In genomic region chr3:71070497-71071465, GRCh38 we compare ENCODE assay signal across 12 cellular contexts.
A peak's percentile ranks its signal among the peaks of the same experiment; 100 is the strongest.
DNase-seq lines count a peak whose midpoint lies in the region; ATAC-seq and TF ChIP-seq lines count a peak whose summit lies in the region.
"Had no signal": no experiment of that assay in that cellular context is flagged by ENCODE, and none has a peak within 500 bp of the region (broad histone marks: within the 10 kb centered on the region; RNA-seq: fewer than 3 reads in every experiment).

No MANE protein-coding gene starts in this region.

- WGBS in ovary, 3 donors = 33 to 54% (median 39%) methylated on average over 20 of the region's 20 CpGs
- WGBS in lower leg skin, 2 donors = 84 to 85% methylated on average over 20 of the region's 20 CpGs

- H3K4me3 Mint-ChIP-seq in CD4-positive, alpha-beta memory T cell = no peak overlapping the region
- peak overlapping the region; percentile 19 for H3K4me3 Mint-ChIP-seq in activated CD8-positive, alpha-beta T cell treated with anti-CD3 and anti-CD28 coated beads for 36 hours

- H3K36me3 Mint-ChIP-seq in CD4-positive, alpha-beta memory T cell = peaks cover 3 to 18% of the 10 kb centered on the region in 2 donors
- H3K36me3 Mint-ChIP-seq in activated CD8-positive, alpha-beta T cell treated with anti-CD3 and anti-CD28 coated beads for 36 hours (ENCODE audit: low read depth) = peaks cover 34% of the 10 kb centered on the region

- no peaks in the 10 kb centered on the region for H3K27me3 Mint-ChIP-seq in CD4-positive, alpha-beta memory T cell
- no peaks in the 10 kb centered on the region for H3K27me3 Mint-ChIP-seq in activated CD8-positive, alpha-beta T cell treated with anti-CD3 and anti-CD28 coated beads for 36 hours

- ATAC-seq in activated CD8-positive, alpha-beta T cell treated with anti-CD3 and anti-CD28 coated beads for 36 hours = no peak
- ATAC-seq in GM19035 (IDR thresholded peaks at IDR 0.05; ENCODE audit: unreplicated experiment) = no peak

- no peak for TF ChIP-seq CTCF in activated CD8-positive, alpha-beta T cell treated with anti-CD3 and anti-CD28 coated beads for 36 hours (IDR thresholded peaks at IDR 0.05)
- no peak for TF ChIP-seq CTCF in fibroblast of the aortic adventitia (IDR thresholded peaks at IDR 0.05; ENCODE audit: insufficient read depth, low read length)
- TF ChIP-seq CTCF in ovary (IDR thresholded peaks at IDR 0.05) = no peak
- no peak for TF ChIP-seq CTCF in lower leg skin (IDR thresholded peaks at IDR 0.05)

- H3K9me3 ChIP-seq in CD4-positive, alpha-beta memory T cell (ENCODE audit: control insufficient read depth in 1 of 2, low read length in 2 of 2) = no peaks in the 10 kb centered on the region
- H3K9me3 ChIP-seq in ovary = no peaks in the 10 kb centered on the region

- POLR2A ChIA-PET in CD4-positive, alpha-beta memory T cell (lab: Charles Lee; ENCODE audit: partially characterized antibody) = interaction anchor here (1.3 to 3.6 kb wide), 4 partner anchors 11 to 81 kb away, joined by 4 to 18 read pairs (median 6); no protein-coding TSS in a partner anchor
- POLR2A ChIA-PET in activated CD8-positive, alpha-beta T cell treated with anti-CD3 and anti-CD28 coated beads for 36 hours (lab: Charles Lee) = interaction anchor here (0.6 to 1.2 kb wide), 4 partner anchors 11 to 58 kb away, joined by 3 to 4 read pairs (median 3); no protein-coding TSS in a partner anchor

- no peaks in the 10 kb centered on the region for H3K9me3 Mint-ChIP-seq in CD4-positive, alpha-beta memory T cell
- H3K9me3 Mint-ChIP-seq in activated CD8-positive, alpha-beta T cell treated with anti-CD3 and anti-CD28 coated beads for 36 hours = no peaks in the 10 kb centered on the region

- TF ChIP-seq EP300 in ovary (IDR thresholded peaks at IDR 0.05) = no peak

- peaks cover 68% of the 10 kb centered on the region for H3K4me1 ChIP-seq in CD4-positive, alpha-beta memory T cell (ENCODE audit: insufficient read depth, low read length)
- peaks cover 23% of the 10 kb centered on the region for H3K4me1 ChIP-seq in ovary (ENCODE audit: insufficient read depth)

- H3K27me3 ChIP-seq in CD4-positive, alpha-beta memory T cell (ENCODE audit: insufficient read depth, low read length) = no peaks in the 10 kb centered on the region
- no peaks in the 10 kb centered on the region for H3K27me3 ChIP-seq in ovary

- peaks cover 6% of the 10 kb centered on the region for H3K36me3 ChIP-seq in CD4-positive, alpha-beta memory T cell (ENCODE audit: insufficient read depth, low read length)
- H3K36me3 ChIP-seq in ovary = no peaks in the 10 kb centered on the region

- TF ChIP-seq POLR2A in ovary (IDR thresholded peaks at IDR 0.05) = no peak
- no peak for TF ChIP-seq POLR2A in lower leg skin (IDR thresholded peaks at IDR 0.05)

- H3K27ac Mint-ChIP-seq in CD4-positive, alpha-beta memory T cell = peak overlapping the region in 6 of 7 donors; percentile 12 to 92 (median 76)
- peak overlapping the region; percentile 79 for H3K27ac Mint-ChIP-seq in activated CD8-positive, alpha-beta T cell treated with anti-CD3 and anti-CD28 coated beads for 36 hours

- CTCF ChIA-PET in CD4-positive, alpha-beta memory T cell (lab: Charles Lee; ENCODE audit: partially characterized antibody) = interaction anchor here (0.9 to 4.3 kb wide), 15 partner anchors 11 to 445 kb away, joined by 3 to 21 read pairs (median 4); no protein-coding TSS in a partner anchor
- CTCF ChIA-PET in activated CD8-positive, alpha-beta T cell treated with anti-CD3 and anti-CD28 coated beads for 36 hours (lab: Charles Lee) = interaction anchor here (0.6 to 3.7 kb wide), 17 partner anchors 8 to 520 kb away, joined by 3 to 18 read pairs (median 3); no protein-coding TSS in a partner anchor

- no peak overlapping the region for H3K27ac ChIP-seq in CD4-positive, alpha-beta memory T cell (ENCODE audit: low read depth, low read length)
- peak overlapping the region; percentile 31 to 53 for H3K27ac ChIP-seq in ovary
- H3K27ac ChIP-seq: KMS-11 had no signal

- no peak overlapping the region for H3K4me3 ChIP-seq in CD4-positive, alpha-beta memory T cell (ENCODE audit: low read length in 2 of 2)
- H3K4me3 ChIP-seq in fibroblast of the aortic adventitia (ENCODE audit: low read depth, low read length) (no peak overlapping the region), ovary (no peak overlapping the region), lower leg skin (ENCODE audit: low read depth, poor library complexity, severe bottlenecking) (no peak overlapping the region)

- DNase-seq in CD4-positive, alpha-beta memory T cell = no peak
- DNase-seq in activated CD8-positive, alpha-beta T cell treated with anti-CD3 and anti-CD28 coated beads for 36 hours = no peak
- peak; percentile 40 for DNase-seq in fibroblast of the aortic adventitia (ENCODE audit: low read depth)
- DNase-seq in ovary = no peak
- no peak for DNase-seq in stimulated activated CD4-positive, alpha-beta T cell treated with anti-CD3 and anti-CD28 coated beads, Interleukin-15, amount 100 ng/mL, for 24 hours
- DNase-seq in T-helper 2 cell = no peak
- no peak for DNase-seq in lower leg skin (ENCODE audit: low spot score in 2 of 2)
- DNase-seq: cerebellar nuclear complex, GOT3, NCI-H2081 treated with DMSO at 0.1 percent for 48 hours had no signal

- intact Hi-C loops in CD4-positive, alpha-beta memory T cell (cut with micrococcal nuclease) = loop anchor here (1.0 to 2.0 kb wide), 3 partner anchors 63 to 520 kb away; no protein-coding TSS in a partner anchor
- intact Hi-C loops in activated CD8-positive, alpha-beta T cell treated with anti-CD3 and anti-CD28 coated beads for 36 hours (cut with micrococcal nuclease) = no loop called here
- intact Hi-C loops in ovary (cut with DNase I) (no loop called here), lower leg skin (cut with DNase I; ENCODE audit: low total_unique reads) (loop anchor here (10.0 kb wide), 1 partner anchor 584 kb away; no protein-coding TSS in a partner anchor)

- H3K4me1 Mint-ChIP-seq in CD4-positive, alpha-beta memory T cell = peaks cover 53 to 84% (median 69%) of the 10 kb centered on the region in 4 donors
- peaks cover 93% of the 10 kb centered on the region for H3K4me1 Mint-ChIP-seq in activated CD8-positive, alpha-beta T cell treated with anti-CD3 and anti-CD28 coated beads for 36 hours (ENCODE audit: low read depth)

Comparison
In these comparisons a context has a peak if more than half of its experiments do, and no peak if none do; other contexts are left out.
1. intact Hi-C loops: an anchor here in CD4-positive, alpha-beta memory T cell (1.0 to 2.0 kb wide) and lower leg skin (10.0 kb wide); none called in activated CD8-positive, alpha-beta T cell treated with anti-CD3 and anti-CD28 coated beads for 36 hours and ovary.